Comparison of ENCODE assay signal across 1 cellular context in the genomic region with DNA sequence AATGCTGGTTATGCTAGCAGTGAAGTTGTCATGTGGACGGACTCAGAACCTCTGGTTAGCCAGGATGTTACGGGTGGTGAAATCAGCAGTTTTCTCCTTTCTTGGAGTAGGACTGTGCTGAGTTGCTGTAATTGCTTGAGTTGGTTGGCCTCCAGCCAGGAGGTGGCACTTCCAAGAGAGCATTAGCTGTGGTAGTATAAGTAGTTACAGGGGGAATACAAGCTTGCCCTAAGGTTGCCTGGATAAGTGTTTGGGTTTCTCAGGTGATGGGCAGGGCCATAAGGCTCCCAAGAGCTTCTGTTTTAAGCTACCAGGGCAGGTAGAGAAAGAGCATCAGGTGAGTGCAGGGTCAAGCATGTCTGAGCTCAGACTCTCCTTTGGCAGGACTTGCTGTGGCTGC.
TF ChIP-seq lines count a peak whose summit lies in the region.

No MANE protein-coding gene starts in this region.

TF ChIP-seq in HepG2, 621 proteins besides CTCF, POLR2A, EP300 and RAD21 (continued from another document):
- TF ChIP-seq RELA (CRISPR knock-in tag; IDR thresholded peaks at IDR 0.05) (no peak), SUZ12 (IDR thresholded peaks at IDR 0.05; ENCODE audit: low read depth, low read length) (no peak)
- TF ChIP-seq, protein P1, sequence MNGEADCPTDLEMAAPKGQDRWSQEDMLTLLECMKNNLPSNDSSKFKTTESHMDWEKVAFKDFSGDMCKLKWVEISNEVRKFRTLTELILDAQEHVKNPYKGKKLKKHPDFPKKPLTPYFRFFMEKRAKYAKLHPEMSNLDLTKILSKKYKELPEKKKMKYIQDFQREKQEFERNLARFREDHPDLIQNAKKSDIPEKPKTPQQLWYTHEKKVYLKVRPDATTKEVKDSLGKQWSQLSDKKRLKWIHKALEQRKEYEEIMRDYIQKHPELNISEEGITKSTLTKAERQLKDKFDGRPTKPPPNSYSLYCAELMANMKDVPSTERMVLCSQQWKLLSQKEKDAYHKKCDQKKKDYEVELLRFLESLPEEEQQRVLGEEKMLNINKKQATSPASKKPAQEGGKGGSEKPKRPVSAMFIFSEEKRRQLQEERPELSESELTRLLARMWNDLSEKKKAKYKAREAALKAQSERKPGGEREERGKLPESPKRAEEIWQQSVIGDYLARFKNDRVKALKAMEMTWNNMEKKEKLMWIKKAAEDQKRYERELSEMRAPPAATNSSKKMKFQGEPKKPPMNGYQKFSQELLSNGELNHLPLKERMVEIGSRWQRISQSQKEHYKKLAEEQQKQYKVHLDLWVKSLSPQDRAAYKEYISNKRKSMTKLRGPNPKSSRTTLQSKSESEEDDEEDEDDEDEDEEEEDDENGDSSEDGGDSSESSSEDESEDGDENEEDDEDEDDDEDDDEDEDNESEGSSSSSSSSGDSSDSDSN (CRISPR knock-in tag; IDR thresholded peaks at IDR 0.05) = no peak
